Comparison of ENCODE assay signal across 8 cellular contexts in genomic region chr5:132490484-132491367, GRCh38. TPM values are rescaled to one million over a fixed set of nuclear protein-coding genes. Genes with fewer than 3 reads are reported as not detected.
DNase-seq lines count a peak whose midpoint lies in the region; TF ChIP-seq lines count a peak whose summit lies in the region.

TSS of gene IRF1 (minus strand) at chr5:132490773. CDS start at chr5:132489478, 1,295 bp downstream.

- H3K4me3 ChIP-seq in H7 (ENCODE audit: insufficient read depth, low read depth, low read length): peak within 1 kb of the TSS; percentile 76
- peak within 1 kb of the TSS; percentile 96 for H3K4me3 ChIP-seq in Loucy (ENCODE audit: low read length, poor library complexity, severe bottlenecking)
- peak within 1 kb of the TSS; percentile 77 for H3K4me3 ChIP-seq in fibroblast of the aortic adventitia (ENCODE audit: low read depth, low read length)
- peak within 1 kb of the TSS; percentile 84 to 96 (median 89) for H3K4me3 ChIP-seq in stomach

- no peak for TF ChIP-seq CTCF in Loucy (conservative IDR thresholded peaks at IDR 0.05; ENCODE audit: low read length)
- TF ChIP-seq CTCF in fibroblast of the aortic adventitia (IDR thresholded peaks at IDR 0.05; ENCODE audit: insufficient read depth, low read length): peak; percentile 2
- TF ChIP-seq CTCF in nephron progenitor cell (IDR thresholded peaks at IDR 0.05): no peak
- no peak for TF ChIP-seq CTCF in stomach (IDR thresholded peaks at IDR 0.05)

- no peak for TF ChIP-seq EP300 in stomach (IDR thresholded peaks at IDR 0.05)

- H3K36me3 ChIP-seq in H7 (replicated peaks; ENCODE audit: control insufficient read depth, insufficient read depth, low read length) (peaks cover 6% of the 10 kb centered on the region), Loucy (ENCODE audit: insufficient read depth, low read length) (peaks cover 31% of the 10 kb centered on the region; the same call in 1 of the 2 replicates), stomach (peaks cover 26 to 40% (median 27%) of the 10 kb centered on the region in 4 donors)

- no peak within 1 kb of the TSS for H2AFZ ChIP-seq in Loucy (ENCODE audit: low read length)

- H3K4me2 ChIP-seq in Loucy (ENCODE audit: low read depth, low read length, poor library complexity, severe bottlenecking): peak within 1 kb of the TSS; percentile 98

- peaks cover 47% of the 10 kb centered on the region for H3K4me1 ChIP-seq in Loucy (ENCODE audit: insufficient read depth, low read length, poor library complexity, severe bottlenecking)
- H3K4me1 ChIP-seq in stomach: peaks cover 60 to 80% (median 76%) of the 10 kb centered on the region in 4 donors

- peak within 1 kb of the TSS; percentile 85 for H3K9ac ChIP-seq in Loucy (ENCODE audit: low read depth, low read length, poor library complexity, severe bottlenecking)

- peaks cover 44% of the 10 kb centered on the region for H4K20me1 ChIP-seq in Loucy (ENCODE audit: insufficient read depth, low read length, poor library complexity, severe bottlenecking)

- no peaks in the 10 kb centered on the region for H3K9me3 Mint-ChIP-seq in nephron progenitor cell

- peaks cover 70% of the 10 kb centered on the region for H3K27me3 Mint-ChIP-seq in nephron progenitor cell (ENCODE audit: low read depth, poor library complexity)

- peak in 2 of 4 donors; percentile 51 to 78 for TF ChIP-seq POLR2A in stomach (IDR thresholded peaks at IDR 0.05)

- in situ Hi-C loops in G401 (cut with HindIII; ENCODE audit: low sequenced_read_pairs): no loop called here

- no peaks in the 10 kb centered on the region for H3K9me2 ChIP-seq in Loucy (replicated peaks; ENCODE audit: low read depth, low read length)

- peak within 1 kb of the TSS; percentile 78 for H3K4me3 Mint-ChIP-seq in nephron progenitor cell

- intact Hi-C loops in stomach (cut with DNase I; ENCODE audit: low total_unique reads): no loop called here

- H3F3A ChIP-seq in Loucy (ENCODE audit: low read depth): no peaks in the 10 kb centered on the region

- peak within 1 kb of the TSS; percentile 94 to 99 (median 96) for H3K27ac ChIP-seq in stomach

- H3K4me1 Mint-ChIP-seq in nephron progenitor cell: peaks cover 22% of the 10 kb centered on the region

- 0 to 1% (median 0%) methylated on average over 13 to 87 of the region's 87 CpGs for WGBS in stomach, 5 donors

- peak; percentile 93 for DNase-seq in G401 (ENCODE audit: low spot score)
- DNase-seq in H7: peak; percentile 99
- DNase-seq in SHP77 (lab: John Stamatoyannopoulos, UW): peak; percentile 83 to 89
- DNase-seq in activated effector memory CD4-positive, alpha-beta T cell treated with Interleukin-2 at 50 U/mL for 16 hours: peak; percentile 96
- DNase-seq in fibroblast of the aortic adventitia (ENCODE audit: low read depth): peak; percentile 96
- peak; percentile 94 for DNase-seq in nephron progenitor cell
- peak; percentile 97 for DNase-seq in stomach

- H3K27ac Mint-ChIP-seq in nephron progenitor cell: no peak within 1 kb of the TSS

- no peaks in the 10 kb centered on the region for H3K9me3 ChIP-seq in Loucy (ENCODE audit: insufficient read depth, low read depth, low read length)
- H3K9me3 ChIP-seq in stomach: no peaks in the 10 kb centered on the region

- H3K27me3 ChIP-seq in H7 (ENCODE audit: control insufficient read depth, insufficient read depth, low read length) (peaks cover 17% of the 10 kb centered on the region), Loucy (ENCODE audit: insufficient read depth, low read length, poor library complexity, severe bottlenecking) (no peaks in the 10 kb centered on the region), stomach (no peaks in the 10 kb centered on the region)

- no peaks in the 10 kb centered on the region for H3K36me3 Mint-ChIP-seq in nephron progenitor cell (ENCODE audit: low read depth)

- H3K79me2 ChIP-seq in Loucy (ENCODE audit: insufficient read depth, low read length): peaks cover 75% of the 10 kb centered on the region

RNA-seq across cellular contexts. Expression of gene IRF1, which starts in this region (rescaled TPM):
- 9.2 and 13.4 TPM in 2 replicates for total RNA-seq in G401 (2014; rRNA removed; shearing (Covaris generic))
- total RNA-seq in H7 (2014; rRNA removed; shearing (Covaris generic)): 4.5 and 6.5 TPM in 2 replicates
- total RNA-seq in fibroblast of the aortic adventitia (ENCODE audit: low replicate concordance) (17.1 and 24.6 TPM in 2 replicates), stomach (100 to 1,000 TPM in 2 of 5 donors, 10 to 100 TPM in 3; 18.0 to 256 (median 91.5) TPM)
- polyA plus RNA-seq in stomach: 10 to 100 TPM; 17.1 to 80.2 (median 49.1) TPM

Comparison
In these comparisons a context has a peak if more than half of its experiments do, and no peak if none do; other contexts are left out.
1. Peak in every context shown above with its lines: DNase-seq, H3K4me3 ChIP-seq and H3K27ac ChIP-seq.